Comparison of ENCODE assay signal across 8 cellular contexts in genomic region chr15:89206908-89207331, GRCh38. TPM values are rescaled to one million over a fixed set of nuclear protein-coding genes. Genes with fewer than 3 reads are reported as not detected.
DNase-seq lines count a peak whose midpoint lies in the region; ATAC-seq, FAIRE-seq and TF ChIP-seq lines count a peak whose summit lies in the region.

No MANE protein-coding gene starts in this region.

- H3K4me3 ChIP-seq in Loucy (ENCODE audit: low read length, poor library complexity, severe bottlenecking) (no peak overlapping the region), cardiac muscle cell (no peak overlapping the region)

- H3K9me3 ChIP-seq in Loucy (ENCODE audit: insufficient read depth, low read depth, low read length) (no peaks in the 10 kb centered on the region), cardiac muscle cell (ENCODE audit: low read depth) (no peaks in the 10 kb centered on the region)

- TF ChIP-seq CTCF in D721Med (IDR thresholded peaks at IDR 0.05; ENCODE audit: insufficient read depth, missing control alignments) (peak; percentile 88), Loucy (conservative IDR thresholded peaks at IDR 0.05; ENCODE audit: low read length) (peak; percentile 98), cardiac muscle cell (IDR thresholded peaks at IDR 0.05; ENCODE audit: low read depth, low read length) (peak; percentile 98), progenitor cell of endocrine pancreas (IDR thresholded peaks at IDR 0.05; ENCODE audit: unreplicated experiment) (peak; percentile 99)

- peaks cover 0 to 5% of the 10 kb centered on the region in 2 donors for H3K36me3 Mint-ChIP-seq in activated naive CD4-positive, alpha-beta T cell treated with anti-CD3 and anti-CD28 coated beads, Interleukin-2, amount 50 U/mL, for 72 hours
- H3K36me3 Mint-ChIP-seq in progenitor cell of endocrine pancreas (ENCODE audit: insufficient read depth), result no peaks in the 10 kb centered on the region

- H3K27me3 Mint-ChIP-seq in progenitor cell of endocrine pancreas, result peaks cover 5% of the 10 kb centered on the region

- H3K9me3 Mint-ChIP-seq in activated naive CD4-positive, alpha-beta T cell treated with anti-CD3 and anti-CD28 coated beads, Interleukin-2, amount 50 U/mL, for 72 hours, result no peaks in the 10 kb centered on the region
- no peaks in the 10 kb centered on the region for H3K9me3 Mint-ChIP-seq in progenitor cell of endocrine pancreas (ENCODE audit: low read depth)

- no peak overlapping the region for H3K9ac ChIP-seq in Loucy (ENCODE audit: low read depth, low read length, poor library complexity, severe bottlenecking)

- ATAC-seq in GM21619 (IDR thresholded peaks at IDR 0.05; ENCODE audit: unreplicated experiment), result peak; percentile 85
- peak; percentile 69 to 78 for ATAC-seq in activated naive CD4-positive, alpha-beta T cell treated with anti-CD3 and anti-CD28 coated beads, Interleukin-2, amount 50 U/mL, for 72 hours

- no peaks in the 10 kb centered on the region for H3K9me2 ChIP-seq in Loucy (replicated peaks; ENCODE audit: low read depth, low read length)

- H3K4me1 ChIP-seq in Loucy (ENCODE audit: insufficient read depth, low read length, poor library complexity, severe bottlenecking) (peaks cover 45% of the 10 kb centered on the region), cardiac muscle cell (ENCODE audit: low read depth) (no peaks in the 10 kb centered on the region)

- H3F3A ChIP-seq in Loucy (ENCODE audit: low read depth), result no peaks in the 10 kb centered on the region

- no peaks in the 10 kb centered on the region for H3K79me2 ChIP-seq in Loucy (ENCODE audit: insufficient read depth, low read length)

- no peak overlapping the region for H3K27ac ChIP-seq in cardiac muscle cell

- no peaks in the 10 kb centered on the region for H4K20me1 ChIP-seq in Loucy (ENCODE audit: insufficient read depth, low read length, poor library complexity, severe bottlenecking)

- peak overlapping the region in 1 of 2 donors; percentile 54 for H3K27ac Mint-ChIP-seq in activated naive CD4-positive, alpha-beta T cell treated with anti-CD3 and anti-CD28 coated beads, Interleukin-2, amount 50 U/mL, for 72 hours
- H3K27ac Mint-ChIP-seq in progenitor cell of endocrine pancreas, result no peak overlapping the region

- no peak overlapping the region; the same call in 1 of the 2 replicates for H2AFZ ChIP-seq in Loucy (ENCODE audit: low read length)

- H3K4me3 Mint-ChIP-seq in progenitor cell of endocrine pancreas (ENCODE audit: low read depth), result no peak overlapping the region

- no peaks in the 10 kb centered on the region for H3K4me1 Mint-ChIP-seq in progenitor cell of endocrine pancreas (ENCODE audit: low read depth)

- FAIRE-seq in D721Med (lab: Jason Lieb, UNC), result no peak

- peak; percentile 89 for DNase-seq in D721Med (ENCODE audit: insufficient read length, low spot score)
- DNase-seq in SW 1271 (lab: John Stamatoyannopoulos, UW), result peak; percentile 24 to 75
- DNase-seq in activated naive CD4-positive, alpha-beta T cell treated with anti-CD3 and anti-CD28 coated beads, Interleukin-2, amount 50 U/mL, for 72 hours (ENCODE audit: low spot score in 2 of 2), result peak; percentile 79 to 82
- DNase-seq in cardiac muscle cell (ENCODE audit: low read depth in 1 of 2, low spot score in 1 of 2), result peak; percentile 75 to 82
- peak; percentile 71 for DNase-seq in progenitor cell of endocrine pancreas (ENCODE audit: low spot score, unreplicated experiment)
- DNase-seq in ureter (ENCODE audit: low spot score), result peak; percentile 64

- H3K27me3 ChIP-seq in Loucy (ENCODE audit: insufficient read depth, low read length, poor library complexity, severe bottlenecking), result no peaks in the 10 kb centered on the region
- no peaks in the 10 kb centered on the region for H3K27me3 ChIP-seq in cardiac muscle cell

- peak overlapping the region; percentile 47 for H3K4me2 ChIP-seq in Loucy (ENCODE audit: low read depth, low read length, poor library complexity, severe bottlenecking)

- H3K36me3 ChIP-seq in Loucy (ENCODE audit: insufficient read depth, low read length), result no peaks in the 10 kb centered on the region
- H3K36me3 ChIP-seq in cardiac muscle cell, result no peaks in the 10 kb centered on the region

RNA-seq across cellular contexts. Expression of gene RLBP1, which starts 14.5 kb away (rescaled TPM):
- total RNA-seq in activated naive CD4-positive, alpha-beta T cell treated with anti-CD3 and anti-CD28 coated beads, Interleukin-2, amount 50 U/mL, for 72 hours, result not detected
- not detected in 2 replicates for total RNA-seq in cardiac muscle cell
- 0.40 TPM in 1 of 2 replicates, not detected in the other for polyA plus RNA-seq in cardiac muscle cell
- not detected in 2 replicates for total RNA-seq in progenitor cell of endocrine pancreas
- total RNA-seq in ureter, result not detected

RNA-seq across cellular contexts. Expression of gene FANCI, which starts 36.9 kb away (rescaled TPM):
- total RNA-seq in activated naive CD4-positive, alpha-beta T cell treated with anti-CD3 and anti-CD28 coated beads, Interleukin-2, amount 50 U/mL, for 72 hours, result 100 to 1,000 TPM; 255 to 290 TPM
- 11.3 and 22.8 TPM in 2 replicates for total RNA-seq in cardiac muscle cell
- polyA plus RNA-seq in cardiac muscle cell, result 13.3 and 37.7 TPM in 2 replicates
- 66.5 and 74.0 TPM in 2 replicates for total RNA-seq in progenitor cell of endocrine pancreas
- 8.2 TPM for total RNA-seq in ureter
